In the genomic region with DNA sequence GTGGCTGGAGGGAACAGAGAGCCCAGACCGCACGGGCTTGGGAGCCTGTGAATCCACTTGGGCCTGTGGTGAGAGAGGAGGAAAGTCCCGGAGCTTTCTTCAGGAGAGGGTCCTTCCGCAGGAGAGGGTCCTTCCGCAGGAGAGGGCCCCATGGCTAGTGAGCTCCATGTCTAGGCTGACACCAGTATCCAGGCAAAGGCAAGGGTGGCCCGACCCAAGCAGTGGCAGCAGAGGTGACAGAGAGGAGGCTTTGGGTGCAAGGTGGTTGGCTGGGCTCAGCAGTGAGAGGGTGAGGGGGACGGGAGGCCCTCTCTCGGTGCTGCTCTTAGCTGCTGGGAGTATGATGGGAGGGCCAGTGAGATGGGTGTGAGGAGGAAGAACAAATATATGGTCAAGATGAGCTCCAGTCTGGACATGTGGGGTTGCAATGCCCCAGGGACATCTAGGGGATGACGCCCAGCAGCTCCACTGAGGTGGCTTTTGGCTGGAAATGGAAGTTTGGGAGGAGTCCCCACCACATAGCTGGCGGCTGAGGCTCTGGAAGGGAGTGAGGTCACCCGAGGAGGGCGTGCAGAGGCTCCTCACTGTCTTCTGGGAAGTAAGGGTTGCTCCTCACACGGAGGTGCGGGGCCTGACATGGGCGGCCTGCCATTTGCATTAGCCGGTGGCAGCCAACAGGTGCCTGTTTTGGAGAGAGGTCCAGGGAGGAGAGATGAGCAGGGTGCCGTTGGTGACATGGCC, we compare ENCODE assay signal across 18 cellular contexts. TPM values are rescaled to one million over a fixed set of nuclear protein-coding genes. Genes with fewer than 3 reads are reported as not detected.
DNase-seq lines count a peak whose midpoint lies in the region; ATAC-seq and TF ChIP-seq lines count a peak whose summit lies in the region.
"Had no signal": no experiment of that assay in that cellular context is flagged by ENCODE, and none has a peak within 500 bp of the region (broad histone marks: within the 10 kb centered on the region; RNA-seq: fewer than 3 reads in every experiment).

No MANE protein-coding gene starts in this region.

- DNase-seq in activated naive CD4-positive, alpha-beta T cell treated with anti-CD3 and anti-CD28 coated beads, Interleukin-2, amount 50 U/mL, for 72 hours (ENCODE audit: low spot score in 2 of 2) = no peak
- DNase-seq in activated naive CD4-positive, alpha-beta T cell treated with Interleukin-2 at 50 U/mL for 16 hours = no peak
- DNase-seq in HFFc6 (no peak), glutamatergic neuron (no peak), H4 (ENCODE audit: low spot score) (no peak), NCI-H82 (lab: John Stamatoyannopoulos, UW) (no peak)
- DNase-seq in stimulated activated effector memory CD8-positive, alpha-beta T cell treated with anti-CD3 and anti-CD28 coated beads, Interleukin-12 subunit alpha, Interleukin-12 subunit beta, amount 100 ng/mL, for 72 hours (ENCODE audit: low spot score in 2 of 2) = no peak
- DNase-seq: activated CD4-positive, CD25-positive, alpha-beta regulatory T cell; activated CD8-positive, alpha-beta memory T cell treated with anti-CD3 and anti-CD28 coated beads for 24 hours; adrenal gland; DMS79; naive thymus-derived CD4-positive, alpha-beta T cell; NCI-H526; SHP77 had no signal

- H3K4me1 Mint-ChIP-seq in HFFc6 (ENCODE audit: low read depth) (peaks cover 21% of the 10 kb centered on the region), glutamatergic neuron (ENCODE audit: low read depth, unreplicated experiment) (no peaks in the 10 kb centered on the region)
- H3K4me1 Mint-ChIP-seq in stimulated activated effector memory CD8-positive, alpha-beta T cell treated with anti-CD3 and anti-CD28 coated beads, Interleukin-12 subunit alpha, Interleukin-12 subunit beta, amount 100 ng/mL, for 72 hours = peaks cover 10% of the 10 kb centered on the region

- H3K36me3 Mint-ChIP-seq in activated naive CD4-positive, alpha-beta T cell treated with anti-CD3 and anti-CD28 coated beads, Interleukin-2, amount 50 U/mL, for 72 hours = peaks cover 0 to 5% of the 10 kb centered on the region in 2 donors
- H3K36me3 Mint-ChIP-seq in HFFc6 (ENCODE audit: low read depth) (no peaks in the 10 kb centered on the region; the same call in 1 of the 2 replicates), glutamatergic neuron (ENCODE audit: unreplicated experiment) (peaks cover 5% of the 10 kb centered on the region)
- peaks cover 45% of the 10 kb centered on the region for H3K36me3 Mint-ChIP-seq in stimulated activated effector memory CD8-positive, alpha-beta T cell treated with anti-CD3 and anti-CD28 coated beads, Interleukin-12 subunit alpha, Interleukin-12 subunit beta, amount 100 ng/mL, for 72 hours

- peak overlapping the region; percentile 21 to 72 for H3K27ac Mint-ChIP-seq in activated naive CD4-positive, alpha-beta T cell treated with anti-CD3 and anti-CD28 coated beads, Interleukin-2, amount 50 U/mL, for 72 hours
- H3K27ac Mint-ChIP-seq in HFFc6 = peak overlapping the region; percentile 59
- H3K27ac Mint-ChIP-seq in glutamatergic neuron (ENCODE audit: unreplicated experiment) = peak overlapping the region; percentile 8
- peak overlapping the region; percentile 86 for H3K27ac Mint-ChIP-seq in stimulated activated effector memory CD8-positive, alpha-beta T cell treated with anti-CD3 and anti-CD28 coated beads, Interleukin-12 subunit alpha, Interleukin-12 subunit beta, amount 100 ng/mL, for 72 hours
- H3K27ac Mint-ChIP-seq: activated T-helper 1 cell treated with anti-CD3 and anti-CD28 coated beads, Interleukin-12 subunit alpha, Interleukin-12 subunit beta, Interleukin-2, Interleukin-4 antibody, amounts not matched to agents 30 ng/mL and 10 ng/mL and 1 ng/mL, durations not matched to agents 14 hours and 24 hours and 36 hours had no signal

- TF ChIP-seq CTCF in HFFc6 (IDR thresholded peaks at IDR 0.05) (no peak), glutamatergic neuron (IDR thresholded peaks at IDR 0.05; ENCODE audit: partially characterized antibody, unreplicated experiment) (no peak)

- no peak for ATAC-seq in activated naive CD4-positive, alpha-beta T cell treated with anti-CD3 and anti-CD28 coated beads, Interleukin-2, amount 50 U/mL, for 72 hours
- ATAC-seq in stimulated activated effector memory CD8-positive, alpha-beta T cell treated with anti-CD3 and anti-CD28 coated beads, Interleukin-12 subunit alpha, Interleukin-12 subunit beta, amount 100 ng/mL, for 72 hours = no peak
- no peak for ATAC-seq in HG02852 (IDR thresholded peaks at IDR 0.05; ENCODE audit: unreplicated experiment)
- ATAC-seq: A549; HCT116; naive thymus-derived CD4-positive, alpha-beta T cell had no signal

- H3K27me3 Mint-ChIP-seq in HFFc6 (ENCODE audit: insufficient read depth) = peaks cover 17% of the 10 kb centered on the region
- peaks cover 10% of the 10 kb centered on the region for H3K27me3 Mint-ChIP-seq in glutamatergic neuron (ENCODE audit: unreplicated experiment)
- H3K27me3 Mint-ChIP-seq: naive thymus-derived CD4-positive, alpha-beta T cell had no signal

- H3K9me3 Mint-ChIP-seq in activated naive CD4-positive, alpha-beta T cell treated with anti-CD3 and anti-CD28 coated beads, Interleukin-2, amount 50 U/mL, for 72 hours = no peaks in the 10 kb centered on the region
- H3K9me3 Mint-ChIP-seq in HFFc6 (no peaks in the 10 kb centered on the region), glutamatergic neuron (ENCODE audit: unreplicated experiment) (peaks cover 11% of the 10 kb centered on the region)
- H3K9me3 Mint-ChIP-seq in stimulated activated effector memory CD8-positive, alpha-beta T cell treated with anti-CD3 and anti-CD28 coated beads, Interleukin-12 subunit alpha, Interleukin-12 subunit beta, amount 100 ng/mL, for 72 hours = no peaks in the 10 kb centered on the region
- H3K9me3 Mint-ChIP-seq: activated T-helper 1 cell treated with anti-CD3 and anti-CD28 coated beads, Interleukin-12 subunit alpha, Interleukin-12 subunit beta, Interleukin-2, Interleukin-4 antibody, amounts not matched to agents 30 ng/mL and 10 ng/mL and 1 ng/mL, durations not matched to agents 14 hours and 24 hours and 36 hours; naive thymus-derived CD4-positive, alpha-beta T cell had no signal

- H3K4me3 Mint-ChIP-seq in HFFc6 (peak overlapping the region; percentile 11; the same call in 1 of the 2 replicates), glutamatergic neuron (ENCODE audit: unreplicated experiment) (no peak overlapping the region)
- no peak overlapping the region for H3K4me3 Mint-ChIP-seq in stimulated activated effector memory CD8-positive, alpha-beta T cell treated with anti-CD3 and anti-CD28 coated beads, Interleukin-12 subunit alpha, Interleukin-12 subunit beta, amount 100 ng/mL, for 72 hours
- H3K4me3 Mint-ChIP-seq: activated T-helper 1 cell treated with anti-CD3 and anti-CD28 coated beads, Interleukin-12 subunit alpha, Interleukin-12 subunit beta, Interleukin-2, Interleukin-4 antibody, amounts not matched to agents 30 ng/mL and 10 ng/mL and 1 ng/mL, durations not matched to agents 14 hours and 24 hours and 36 hours; naive thymus-derived CD4-positive, alpha-beta T cell had no signal

RNA-seq across cellular contexts. Expression of a gene that starts 2.3 kb away (rescaled TPM):
- total RNA-seq in activated naive CD4-positive, alpha-beta T cell treated with anti-CD3 and anti-CD28 coated beads, Interleukin-2, amount 50 U/mL, for 72 hours = 1 to 10 TPM; 4.1 to 9.2 TPM
- total RNA-seq in HFFc6 (2021; fragmentation: NEBNext Ultra II Directional; extraction: Animal tissue kit (Norgen Biotek cat#: 25700)) = 10 to 100 TPM; 15.1 to 24.6 (median 18.6) TPM
- total RNA-seq in glutamatergic neuron (ENCODE audit: unreplicated experiment) = 2.0 TPM
- 0.68 and 1.0 TPM in 2 replicates for total RNA-seq in H4 (2014; rRNA removed; shearing (Covaris generic))

RNA-seq across cellular contexts. Expression of a gene that starts 25.2 kb away (rescaled TPM):
- 10 to 100 TPM; 24.5 to 34.1 TPM for total RNA-seq in activated naive CD4-positive, alpha-beta T cell treated with anti-CD3 and anti-CD28 coated beads, Interleukin-2, amount 50 U/mL, for 72 hours
- 10 to 100 TPM; 13.4 to 15.8 (median 14.4) TPM for total RNA-seq in HFFc6 (2021; fragmentation: NEBNext Ultra II Directional; extraction: Animal tissue kit (Norgen Biotek cat#: 25700))
- total RNA-seq in glutamatergic neuron (ENCODE audit: unreplicated experiment) = 24.3 TPM
- 1.4 and 1.7 TPM in 2 replicates for total RNA-seq in H4 (2014; rRNA removed; shearing (Covaris generic))

RNA-seq across cellular contexts. Expression of a gene that starts 27.7 kb away (rescaled TPM):
- 1 to 10 TPM in 1 of 2 donors, under 1 TPM in 1; 0.87 to 4.5 TPM for total RNA-seq in activated naive CD4-positive, alpha-beta T cell treated with anti-CD3 and anti-CD28 coated beads, Interleukin-2, amount 50 U/mL, for 72 hours
- 1 to 10 TPM; 6.7 to 9.9 (median 7.1) TPM for total RNA-seq in HFFc6 (2021; fragmentation: NEBNext Ultra II Directional; extraction: Animal tissue kit (Norgen Biotek cat#: 25700))
- 51.6 TPM for total RNA-seq in glutamatergic neuron (ENCODE audit: unreplicated experiment)
- 0.04 TPM in 1 of 2 replicates, not detected in the other for total RNA-seq in H4 (2014; rRNA removed; shearing (Covaris generic))

RNA-seq across cellular contexts. Expression of a gene that starts 33.9 kb away (rescaled TPM):
- 10 to 100 TPM in 1 of 2 donors, 1 to 10 TPM in 1; 7.3 to 17.1 TPM for total RNA-seq in activated naive CD4-positive, alpha-beta T cell treated with anti-CD3 and anti-CD28 coated beads, Interleukin-2, amount 50 U/mL, for 72 hours
- 10 to 100 TPM; 15.2 to 26.2 (median 18.4) TPM for total RNA-seq in HFFc6 (2021; fragmentation: NEBNext Ultra II Directional; extraction: Animal tissue kit (Norgen Biotek cat#: 25700))
- 5.1 TPM for total RNA-seq in glutamatergic neuron (ENCODE audit: unreplicated experiment)
- total RNA-seq in H4 (2014; rRNA removed; shearing (Covaris generic)) = 30.5 and 43.8 TPM in 2 replicates

RNA-seq across cellular contexts. Expression of a gene that starts 50.6 kb away (rescaled TPM):
- total RNA-seq in activated naive CD4-positive, alpha-beta T cell treated with anti-CD3 and anti-CD28 coated beads, Interleukin-2, amount 50 U/mL, for 72 hours = 10 to 100 TPM; 63.4 to 66.1 TPM
- 10 to 100 TPM; 56.3 to 71.2 (median 64.2) TPM for total RNA-seq in HFFc6 (2021; fragmentation: NEBNext Ultra II Directional; extraction: Animal tissue kit (Norgen Biotek cat#: 25700))
- 23.4 TPM for total RNA-seq in glutamatergic neuron (ENCODE audit: unreplicated experiment)
- 10.5 and 15.7 TPM in 2 replicates for total RNA-seq in H4 (2014; rRNA removed; shearing (Covaris generic))

Comparison
In these comparisons a context has a peak if more than half of its experiments do, and no peak if none do; other contexts are left out.
1. H3K27ac Mint-ChIP-seq: peak in every context shown above with its lines; median percentile 86 in stimulated activated effector memory CD8-positive, alpha-beta T cell treated with anti-CD3 and anti-CD28 coated beads, Interleukin-12 subunit alpha, Interleukin-12 subunit beta, amount 100 ng/mL, for 72 hours; 59 in HFFc6; 46 in activated naive CD4-positive, alpha-beta T cell treated with anti-CD3 and anti-CD28 coated beads, Interleukin-2, amount 50 U/mL, for 72 hours; 8 in glutamatergic neuron.